Comparison of ENCODE assay signal across 9 cellular contexts in genomic region chr9:129910628-129911567, GRCh38.
DNase-seq lines count a peak whose midpoint lies in the region; ATAC-seq and TF ChIP-seq lines count a peak whose summit lies in the region.
"Had no signal": no experiment of that assay in that cellular context is flagged by ENCODE, and none has a peak within 500 bp of the region (broad histone marks: within the 10 kb centered on the region; RNA-seq: fewer than 3 reads in every experiment).

No MANE protein-coding gene starts in this region.

- H3K4me1 Mint-ChIP-seq in T-helper 2 cell treated with Interferon-gamma antibody and Interleukin-4, amounts not matched to agents 5 μg/mL and 100 μg/mL, for 36 hours (ENCODE audit: low read depth), result peaks cover 14% of the 10 kb centered on the region

- H3K27me3 Mint-ChIP-seq in T-helper 2 cell treated with Interferon-gamma antibody and Interleukin-4, amounts not matched to agents 5 μg/mL and 100 μg/mL, for 36 hours (ENCODE audit: low read depth), result no peaks in the 10 kb centered on the region

- H3K4me1 ChIP-seq in RWPE2 (ENCODE audit: insufficient read depth, poor library complexity, severe bottlenecking) (peaks cover 19% of the 10 kb centered on the region), smooth muscle cell (ENCODE audit: low read depth) (no peaks in the 10 kb centered on the region), BE2C (no peaks in the 10 kb centered on the region; the same call in 1 of the 2 replicates), psoas muscle (no peaks in the 10 kb centered on the region)

- peak; percentile 40 for DNase-seq in T-helper 2 cell treated with Interferon-gamma antibody and Interleukin-4, amounts not matched to agents 5 μg/mL and 100 μg/mL, for 36 hours (ENCODE audit: low spot score)
- DNase-seq in T-helper 2 cell (no peak), RWPE2 (ENCODE audit: low spot score) (peak; percentile 78), epithelial cell of proximal tubule (ENCODE audit: low read depth) (peak; percentile 98), smooth muscle cell (lab: John Stamatoyannopoulos, UW; ENCODE audit: unreplicated experiment) (no peak), BE2C (no peak), psoas muscle (no peak)

- H3F3A ChIP-seq in smooth muscle cell (ENCODE audit: low read depth), result peaks cover 14% of the 10 kb centered on the region

- H3K27me3 ChIP-seq in RWPE2 (ENCODE audit: insufficient read depth, poor library complexity, severe bottlenecking), result no peaks in the 10 kb centered on the region
- H3K27me3 ChIP-seq in smooth muscle cell (ENCODE audit: low read depth), result no peaks in the 10 kb centered on the region
- no peaks in the 10 kb centered on the region for H3K27me3 ChIP-seq in BE2C
- H3K27me3 ChIP-seq in psoas muscle (ENCODE audit: insufficient read depth in 3 of 3, low read length in 2 of 3), result no peaks in the 10 kb centered on the region
- H3K27me3 ChIP-seq: tibial nerve had no signal

- ATAC-seq in RWPE2 (ENCODE audit: low read depth), result peak; percentile 98
- no peak for ATAC-seq in HG03432 (IDR thresholded peaks at IDR 0.05; ENCODE audit: unreplicated experiment)
- ATAC-seq in psoas muscle, result no peak

- TF ChIP-seq CTCF in RWPE2 (IDR thresholded peaks at IDR 0.05; ENCODE audit: poor library complexity, severe bottlenecking) (no peak), epithelial cell of proximal tubule (conservative IDR thresholded peaks at IDR 0.05; ENCODE audit: low read depth, low read length) (no peak), smooth muscle cell (IDR thresholded peaks at IDR 0.05; ENCODE audit: borderline replicate concordance, insufficient read depth, poor library complexity, severe bottlenecking) (no peak), BE2C (IDR thresholded peaks at IDR 0.05; ENCODE audit: low read depth, low read length) (no peak), psoas muscle (IDR thresholded peaks at IDR 0.05) (no peak)

- H3K27ac ChIP-seq in RWPE2 (ENCODE audit: poor library complexity, severe bottlenecking), result no peak overlapping the region
- H3K27ac ChIP-seq in smooth muscle cell (ENCODE audit: low read depth), result peak overlapping the region; percentile 76
- no peak overlapping the region for H3K27ac ChIP-seq in psoas muscle

- H3K4me3 ChIP-seq in RWPE2 (ENCODE audit: severe bottlenecking), result no peak overlapping the region
- no peak overlapping the region for H3K4me3 ChIP-seq in epithelial cell of proximal tubule (ENCODE audit: low read depth, low read length)
- H3K4me3 ChIP-seq in smooth muscle cell, result no peak overlapping the region
- H3K4me3 ChIP-seq in BE2C (ENCODE audit: low read depth, low read length), result no peak overlapping the region
- no peak overlapping the region for H3K4me3 ChIP-seq in psoas muscle
- H3K4me3 ChIP-seq: tibial nerve had no signal

- no peak overlapping the region for H2AFZ ChIP-seq in smooth muscle cell (ENCODE audit: low read depth)

- no peaks in the 10 kb centered on the region for H3K36me3 ChIP-seq in RWPE2 (ENCODE audit: low read depth)
- no peaks in the 10 kb centered on the region for H3K36me3 ChIP-seq in smooth muscle cell (ENCODE audit: low read depth)
- peaks cover 9% of the 10 kb centered on the region for H3K36me3 ChIP-seq in BE2C
- H3K36me3 ChIP-seq in psoas muscle (ENCODE audit: insufficient read depth in 1 of 2, low read depth in 1 of 2), result peaks cover 0 to 52% of the 10 kb centered on the region in 2 donors

- H3K9me3 ChIP-seq in RWPE2 (ENCODE audit: severe bottlenecking) (no peaks in the 10 kb centered on the region), smooth muscle cell (replicated peaks; ENCODE audit: low read depth) (no peaks in the 10 kb centered on the region), BE2C (no peaks in the 10 kb centered on the region), psoas muscle (no peaks in the 10 kb centered on the region)
- H3K9me3 ChIP-seq: tibial nerve had no signal

- H3K79me2 ChIP-seq in smooth muscle cell (ENCODE audit: low read depth), result no peaks in the 10 kb centered on the region

- WGBS in smooth muscle cell (ENCODE audit: low lambda C conversion rate), result 68% methylated on average over 15 of the region's 15 CpGs
- WGBS in psoas muscle, 3 donors, result 85 to 92% (median 87%) methylated on average over 15 of the region's 15 CpGs

- no peak overlapping the region for H3K4me3 Mint-ChIP-seq in T-helper 2 cell treated with Interferon-gamma antibody and Interleukin-4, amounts not matched to agents 5 μg/mL and 100 μg/mL, for 36 hours

- H3K27ac Mint-ChIP-seq in T-helper 2 cell treated with Interferon-gamma antibody and Interleukin-4, amounts not matched to agents 5 μg/mL and 100 μg/mL, for 36 hours, result peak overlapping the region; percentile 31

- peaks cover 55% of the 10 kb centered on the region for H3K36me3 Mint-ChIP-seq in T-helper 2 cell treated with Interferon-gamma antibody and Interleukin-4, amounts not matched to agents 5 μg/mL and 100 μg/mL, for 36 hours (ENCODE audit: low read depth)

- no peaks in the 10 kb centered on the region for H4K20me1 ChIP-seq in smooth muscle cell (ENCODE audit: low read depth)

- intact Hi-C loops in psoas muscle (cut with DNase I), result no loop called here

- H3K9ac ChIP-seq in smooth muscle cell (ENCODE audit: low read depth), result no peak overlapping the region

- H3K9me3 Mint-ChIP-seq in T-helper 2 cell treated with Interferon-gamma antibody and Interleukin-4, amounts not matched to agents 5 μg/mL and 100 μg/mL, for 36 hours, result no peaks in the 10 kb centered on the region

- peak overlapping the region; percentile 49 for H3K4me2 ChIP-seq in smooth muscle cell

Comparison
In these comparisons a context has a peak if more than half of its experiments do, and no peak if none do; other contexts are left out.
1. DNase-seq: peak in T-helper 2 cell treated with Interferon-gamma antibody and Interleukin-4, amounts not matched to agents 5 μg/mL and 100 μg/mL, for 36 hours (single experiment), RWPE2 (single experiment) and epithelial cell of proximal tubule (single experiment); none in T-helper 2 cell (0 of 5), smooth muscle cell (single experiment), BE2C (single experiment) and psoas muscle (0 of 2).